ENCODE assay signal across 1 cellular context in the genomic region with DNA sequence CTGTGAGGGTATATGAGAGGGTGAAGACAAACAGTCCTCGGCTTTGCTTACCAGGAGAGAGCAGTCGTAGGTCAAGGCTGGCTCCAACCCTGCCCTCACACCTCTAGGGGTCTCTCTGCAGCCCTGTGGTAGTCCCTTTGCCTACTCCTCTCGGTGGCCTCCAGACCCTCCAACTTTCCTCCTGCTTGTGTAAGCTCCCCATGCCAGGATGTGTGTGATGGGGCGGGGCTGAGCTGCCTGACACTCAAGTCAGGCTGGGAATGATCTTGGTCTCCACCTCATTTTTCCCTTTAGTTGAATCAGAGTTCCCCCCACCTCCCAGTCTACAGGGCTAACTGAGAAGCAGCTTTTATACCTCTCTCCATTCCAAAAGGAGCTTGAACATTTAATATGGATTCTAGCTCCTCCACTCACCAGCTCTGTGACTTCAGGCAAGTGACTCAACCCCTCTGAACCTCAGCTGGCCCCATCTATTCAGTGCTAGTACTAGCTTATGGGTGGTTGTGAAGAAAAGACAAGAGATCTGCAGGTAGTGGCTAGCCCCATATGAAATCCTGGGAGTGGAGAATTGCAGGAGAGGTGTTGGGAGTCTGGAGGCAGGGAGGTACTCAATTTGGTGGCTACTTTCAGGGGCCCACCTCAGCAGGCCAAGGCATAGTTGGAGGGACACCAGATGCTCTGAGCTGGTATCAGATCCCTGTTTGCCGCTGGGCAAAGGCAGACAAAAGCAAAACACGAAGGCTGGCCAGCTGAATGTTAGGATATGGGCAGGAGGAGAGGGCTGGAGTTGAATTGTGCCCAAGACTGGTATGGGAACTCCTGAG.
TF ChIP-seq lines count a peak whose summit lies in the region.

No MANE protein-coding gene starts in this region.

TF ChIP-seq in GM12878, 131 proteins besides CTCF, POLR2A, EP300 and RAD21:
- TF ChIP-seq JUND (IDR thresholded peaks at IDR 0.05; ENCODE audit: low read depth, low read length) = no peak
- TF ChIP-seq FOS (IDR thresholded peaks at IDR 0.05; ENCODE audit: borderline replicate concordance, extremely low read depth, insufficient read length) = no peak
- TF ChIP-seq SMARCA5 (IDR thresholded peaks at IDR 0.05) = 0 out of 2 replicates have a peak, but pooled peaks have one; percentile 63
TF ChIP-seq in GM12878: peak in this region for 1.
